In the genomic region with DNA sequence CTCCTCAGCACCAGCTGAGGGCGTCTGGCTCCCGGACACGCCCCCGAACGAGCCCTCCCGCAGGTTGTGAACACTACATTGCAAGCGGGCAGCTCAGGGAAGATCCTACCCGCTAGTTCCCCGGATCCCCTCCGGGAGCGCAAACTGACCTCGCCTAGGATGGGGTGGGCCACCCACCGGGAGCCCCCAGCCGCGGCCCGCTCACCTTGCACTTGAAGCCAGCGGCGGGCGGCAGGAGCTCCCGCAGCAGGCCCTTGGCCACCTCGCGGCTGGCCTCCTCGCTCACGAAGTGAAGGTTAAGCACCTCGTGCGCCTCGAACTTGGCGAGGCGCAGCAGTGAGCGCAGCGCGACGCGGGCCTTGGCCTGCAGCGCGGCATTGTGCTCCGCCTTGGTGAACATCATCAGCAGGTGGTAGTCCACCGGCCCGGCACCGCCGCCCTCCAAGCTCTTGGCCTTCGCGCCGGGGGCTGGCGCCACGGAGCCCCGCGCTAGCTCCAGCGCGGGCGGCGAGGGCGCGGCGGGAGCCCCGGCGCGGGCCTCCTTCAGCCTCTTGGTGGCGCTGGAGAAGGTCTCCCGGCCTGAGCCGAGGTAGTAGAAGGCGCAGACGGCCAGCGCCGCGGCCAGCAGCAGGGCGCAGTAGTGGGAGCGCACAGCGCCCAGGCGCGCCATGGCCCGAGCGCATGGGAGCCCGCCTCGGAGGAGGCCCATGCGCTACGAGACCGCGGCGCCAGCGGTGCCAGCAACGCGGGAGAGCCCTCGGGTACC, we compare ENCODE assay signal across 8 cellular contexts. TPM values are rescaled to one million over a fixed set of nuclear protein-coding genes. Genes with fewer than 3 reads are reported as not detected.
DNase-seq lines count a peak whose midpoint lies in the region; ATAC-seq and TF ChIP-seq lines count a peak whose summit lies in the region.

No MANE protein-coding gene starts in this region.

- no peaks in the 10 kb centered on the region for H3K9me3 ChIP-seq in hepatocyte (ENCODE audit: low read depth)

- WGBS in hepatocyte (ENCODE audit: low lambda C conversion rate, missing lambda C conversion rate) = 1% methylated on average over 84 of the region's 84 CpGs

- peak overlapping the region; percentile 92 for H2AFZ ChIP-seq in hepatocyte

- no peaks in the 10 kb centered on the region for H3K27me3 ChIP-seq in hepatocyte

- DNase-seq in GM10266 (ENCODE audit: extremely low spot score) = peak; percentile 89
- peak; percentile 48 for DNase-seq in Jurkat, Clone E6-1 (ENCODE audit: low read depth, low spot score)
- DNase-seq in RKO (ENCODE audit: low spot score) = peak; percentile 78
- peak; percentile 70 for DNase-seq in amniotic epithelial cell (ENCODE audit: low read depth)
- DNase-seq in hepatocyte (ENCODE audit: low spot score) = peak; percentile 90
- peak; percentile 84 for DNase-seq in sciatic nerve (ENCODE audit: low spot score)
- no peak for DNase-seq in superior temporal gyrus (ENCODE audit: extremely low spot score)

- peak overlapping the region; percentile 87 for H3K27ac ChIP-seq in hepatocyte

- H3K4me1 ChIP-seq in hepatocyte (ENCODE audit: insufficient read depth) = peaks cover 13% of the 10 kb centered on the region

- no peaks in the 10 kb centered on the region for H3K9me2 ChIP-seq in hepatocyte (replicated peaks; ENCODE audit: insufficient read depth)

- TF ChIP-seq CTCF in GM10266 (IDR thresholded peaks at IDR 0.05; ENCODE audit: control insufficient read depth, insufficient read depth, low read depth, missing control alignments) = peak; percentile 85
- TF ChIP-seq CTCF in hepatocyte (IDR thresholded peaks at IDR 0.05; ENCODE audit: poor library complexity) = peak; percentile 62

- peak overlapping the region; percentile 78 for H3K4me3 ChIP-seq in Jurkat, Clone E6-1 (ENCODE audit: low read length)
- H3K4me3 ChIP-seq in hepatocyte = peak overlapping the region; percentile 92

- no peaks in the 10 kb centered on the region for H4K20me1 ChIP-seq in hepatocyte (ENCODE audit: insufficient read depth, poor library complexity, severe bottlenecking)

- peaks cover 30% of the 10 kb centered on the region for H3K79me2 ChIP-seq in hepatocyte

- ATAC-seq in GM21825 (IDR thresholded peaks at IDR 0.05; ENCODE audit: unreplicated experiment) = peak; percentile 57
- ATAC-seq in sciatic nerve = peak; percentile 53

- intact Hi-C loops in sciatic nerve (cut with DNase I) = loop anchor here (10.0 kb wide), 1 partner anchor 254 kb away; no protein-coding TSS in a partner anchor

- peak overlapping the region; percentile 100 for H3K4me2 ChIP-seq in hepatocyte

- no peaks in the 10 kb centered on the region for H3K36me3 ChIP-seq in hepatocyte (replicated peaks; ENCODE audit: insufficient read depth, low read depth)

RNA-seq across cellular contexts. Expression of a gene that starts 0.4 kb away (rescaled TPM):
- polyA plus RNA-seq in Jurkat, Clone E6-1 (2012; ENCODE audit: insufficient read depth, insufficient read length) = 9.9 TPM
- 22.3 and 25.6 TPM in 2 replicates for total RNA-seq in hepatocyte
- polyA plus RNA-seq in hepatocyte = 15.8 and 20.9 TPM in 2 replicates
- total RNA-seq in sciatic nerve = 11.0 TPM
